13 cellular contexts compared by ENCODE assay signal in genomic region chr9:94907246-94907936, GRCh38.
DNase-seq lines count a peak whose midpoint lies in the region; ATAC-seq and TF ChIP-seq lines count a peak whose summit lies in the region.
"Had no signal": no experiment of that assay in that cellular context is flagged by ENCODE, and none has a peak within 500 bp of the region (broad histone marks: within the 10 kb centered on the region; RNA-seq: fewer than 3 reads in every experiment).

No MANE protein-coding gene starts in this region.

- no peak for ATAC-seq in activated CD4-positive, CD25-positive, alpha-beta regulatory T cell treated with anti-CD3 and anti-CD28 coated beads, Interleukin-2, amount 50 U/mL, for 24 hours

- H3K27ac Mint-ChIP-seq in nephron progenitor cell = peak overlapping the region; percentile 72
- H3K27ac Mint-ChIP-seq: IgD-negative memory B cell had no signal

- no peak overlapping the region for H3K4me3 Mint-ChIP-seq in nephron progenitor cell
- H3K4me3 Mint-ChIP-seq: IgD-negative memory B cell had no signal

- DNase-seq in NCI-H2196 treated with DMSO at 0.1 percent for 48 hours (lab: John Stamatoyannopoulos, UW; ENCODE audit: unreplicated experiment) (peak; percentile 7), NCI-H2196 (lab: John Stamatoyannopoulos, UW; ENCODE audit: unreplicated experiment) (no peak), nephron progenitor cell (no peak), transverse colon (no peak), cerebellum (ENCODE audit: low spot score) (no peak), HAP-1 (ENCODE audit: low spot score in 2 of 2) (no peak)
- DNase-seq: anterior cingulate cortex, hypothalamus, midbrain, NCI-H1417 treated with DMSO at 0.1 percent for 48 hours had no signal

- TF ChIP-seq CTCF in nephron progenitor cell (IDR thresholded peaks at IDR 0.05) (no peak), transverse colon (IDR thresholded peaks at IDR 0.05) (no peak)

- H3K36me3 Mint-ChIP-seq in nephron progenitor cell (ENCODE audit: low read depth) = no peaks in the 10 kb centered on the region
- H3K36me3 Mint-ChIP-seq: IgD-negative memory B cell had no signal

- H3K9me3 Mint-ChIP-seq in nephron progenitor cell = no peaks in the 10 kb centered on the region
- H3K9me3 Mint-ChIP-seq: IgD-negative memory B cell had no signal

- peaks cover 0 to 3% of the 10 kb centered on the region in 2 donors for H3K4me1 ChIP-seq in esophagus (ENCODE audit: control insufficient read depth in 2 of 2, insufficient read depth in 2 of 2, low read length in 1 of 2)
- H3K4me1 ChIP-seq in transverse colon = peaks cover 0 to 19% (median 6%) of the 10 kb centered on the region in 4 donors
- peaks cover 18% of the 10 kb centered on the region for H3K4me1 ChIP-seq in HAP-1

- H3K4me3 ChIP-seq in esophagus (ENCODE audit: low read depth in 1 of 2, low read length in 2 of 2) (no peak overlapping the region), transverse colon (no peak overlapping the region), HAP-1 (no peak overlapping the region)

- in situ Hi-C loops in transverse colon (cut with MboI; ENCODE audit: low pct_ligation_motif_present in 1 of 4, low pct_unique_long_range_greater_than_20kb in 1 of 4, low sequenced_read_pairs in 3 of 4) = no loop called here
- in situ Hi-C loops in HAP-1 (cut with MboI; ENCODE audit: low sequenced_read_pairs) = no loop called here

- no peaks in the 10 kb centered on the region for H3K27me3 Mint-ChIP-seq in nephron progenitor cell (ENCODE audit: low read depth, poor library complexity)
- H3K27me3 Mint-ChIP-seq: IgD-negative memory B cell had no signal

- peaks cover 83% of the 10 kb centered on the region for H3K4me1 Mint-ChIP-seq in nephron progenitor cell

- no peak for TF ChIP-seq EP300 in transverse colon (IDR thresholded peaks at IDR 0.05; ENCODE audit: low read depth)

- 70 to 75% methylated on average over 8 of the region's 8 CpGs for WGBS in esophagus, 2 donors
- WGBS in transverse colon (ENCODE audit: low coverage in 1 of 2), 2 donors = 66 to 79% methylated on average over 5 to 8 of the region's 8 CpGs

- H3K36me3 ChIP-seq in esophagus (ENCODE audit: control insufficient read depth in 2 of 2, insufficient read depth in 2 of 2, low read length in 1 of 2) (no peaks in the 10 kb centered on the region), transverse colon (no peaks in the 10 kb centered on the region), HAP-1 (replicated peaks) (no peaks in the 10 kb centered on the region)

- intact Hi-C loops in transverse colon (cut with DNase I; ENCODE audit: low total_unique reads) = no loop called here

- H3K27me3 ChIP-seq in esophagus (ENCODE audit: control insufficient read depth in 1 of 2, insufficient read depth in 2 of 2, low read length in 2 of 2) = no peaks in the 10 kb centered on the region
- H3K27me3 ChIP-seq in transverse colon = no peaks in the 10 kb centered on the region
- H3K27me3 ChIP-seq in HAP-1 (ENCODE audit: low read depth) = no peaks in the 10 kb centered on the region

- H3K27ac ChIP-seq in esophagus (ENCODE audit: low read depth in 2 of 2, low read length in 1 of 2) (peak overlapping the region; percentile 53 to 65), transverse colon (peak overlapping the region; percentile 43 to 58 (median 48))

- H3K9me3 ChIP-seq in esophagus (ENCODE audit: control insufficient read depth in 2 of 2, insufficient read depth in 1 of 2, low read depth in 1 of 2, low read length in 1 of 2) = no peaks in the 10 kb centered on the region
- no peaks in the 10 kb centered on the region for H3K9me3 ChIP-seq in transverse colon
- H3K9me3 ChIP-seq in HAP-1 = no peaks in the 10 kb centered on the region

- no peak for TF ChIP-seq POLR2A in transverse colon (IDR thresholded peaks at IDR 0.05)
